ENCODE assay signal across 8 cellular contexts in the genomic region with DNA sequence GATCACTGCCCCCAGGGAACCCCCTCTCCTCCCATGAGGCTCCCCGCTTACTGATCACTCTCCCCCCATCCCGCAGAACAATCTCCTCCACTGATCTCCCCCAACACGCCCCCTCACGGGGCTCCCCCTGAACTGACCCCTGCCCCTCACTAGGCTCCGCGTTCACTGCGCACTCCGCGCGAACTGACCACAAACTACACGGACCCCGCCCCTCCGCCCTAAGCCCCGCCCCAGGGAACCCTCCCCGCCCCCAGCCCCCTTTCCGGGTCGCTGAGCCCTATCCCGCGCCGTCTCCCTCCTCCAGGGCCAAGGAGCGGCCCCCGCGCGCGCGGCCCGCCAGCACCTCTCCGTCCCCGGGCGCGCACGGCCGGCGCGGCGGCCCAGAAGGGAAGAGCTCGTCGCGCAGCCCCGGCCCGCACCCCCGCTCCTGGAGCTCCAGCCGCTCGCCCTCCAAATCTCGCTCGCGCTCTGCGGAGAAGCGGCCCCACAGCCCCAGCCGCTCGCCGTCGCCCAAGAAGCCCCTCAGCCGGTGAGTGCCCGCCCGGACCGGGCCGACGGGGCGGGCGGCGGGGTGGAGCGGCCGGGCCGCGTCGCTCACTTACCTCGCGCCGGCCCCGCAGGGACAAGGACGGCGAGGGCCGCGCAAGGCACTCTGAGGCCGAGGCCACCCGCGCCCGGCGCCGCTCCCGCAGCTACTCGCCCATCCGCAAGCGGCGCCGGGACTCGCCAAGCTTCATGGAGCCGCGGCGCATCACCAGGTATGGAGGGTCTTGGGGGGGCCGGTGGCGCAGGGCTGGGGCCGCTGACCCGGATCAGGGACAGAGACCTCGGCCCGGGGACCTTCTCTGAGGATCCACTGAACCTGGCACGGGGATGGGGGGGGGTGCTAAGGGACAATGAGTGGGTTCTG. TPM values are rescaled to one million over a fixed set of nuclear protein-coding genes. Genes with fewer than 3 reads are reported as not detected.
DNase-seq lines count a peak whose midpoint lies in the region; ATAC-seq, FAIRE-seq and TF ChIP-seq lines count a peak whose summit lies in the region.

No MANE protein-coding gene starts in this region.

- intact Hi-C loops in activated B cell treated with CpG ODN at 0.5 μM for 24 hours (cut with micrococcal nuclease) = no loop called here

- DNase-seq in D721Med (ENCODE audit: insufficient read length, low spot score) = peak; percentile 53
- no peak for DNase-seq in activated B cell treated with CpG ODN at 0.5 μM for 24 hours
- DNase-seq in glutamatergic neuron = peak; percentile 68
- DNase-seq in SIG-M5 treated with dmso at 0.1 percent for 504 hours (lab: John Stamatoyannopoulos, UW; ENCODE audit: unreplicated experiment) = no peak
- DNase-seq in epidermal melanocyte (ENCODE audit: insufficient read length, low spot score) = no peak
- no peak for DNase-seq in RWPE1 (ENCODE audit: low spot score)

- H3K9me3 Mint-ChIP-seq in activated B cell treated with CpG ODN at 0.5 μM for 24 hours (no peaks in the 10 kb centered on the region), glutamatergic neuron (ENCODE audit: unreplicated experiment) (peaks cover 28% of the 10 kb centered on the region)

- no peaks in the 10 kb centered on the region for H3K4me1 ChIP-seq in rectal smooth muscle tissue (ENCODE audit: control insufficient read depth, insufficient read depth, low read length)

- H3K27me3 ChIP-seq in rectal smooth muscle tissue (ENCODE audit: control insufficient read depth, insufficient read depth, low read length) = peaks cover 16% of the 10 kb centered on the region

- no peak for TF ChIP-seq CTCF in D721Med (IDR thresholded peaks at IDR 0.05; ENCODE audit: insufficient read depth, missing control alignments)
- no peak for TF ChIP-seq CTCF in activated B cell treated with CpG ODN at 0.5 μM for 24 hours (IDR thresholded peaks at IDR 0.05)
- no peak for TF ChIP-seq CTCF in glutamatergic neuron (IDR thresholded peaks at IDR 0.05; ENCODE audit: partially characterized antibody, unreplicated experiment)
- TF ChIP-seq CTCF in RWPE1 (conservative IDR thresholded peaks at IDR 0.05; ENCODE audit: low read depth) = no peak

- POLR2A ChIA-PET in activated B cell treated with CpG ODN at 0.5 μM for 24 hours (lab: Charles Lee) = interaction anchor here (0.6 to 0.9 kb wide), 3 partner anchors 26 to 66 kb away, joined by 3 to 14 read pairs (median 6); no protein-coding TSS in a partner anchor
- POLR2A ChIA-PET in RWPE1 (lab: Yijun Ruan, JAX; ENCODE audit: low non-redundant PET) = interaction anchor here (0.7 kb wide), 1 partner anchor 22 kb away, joined by 4 read pairs; no protein-coding TSS in a partner anchor

- no peak for FAIRE-seq in D721Med (lab: Jason Lieb, UNC)

- no peaks in the 10 kb centered on the region for H3K36me3 Mint-ChIP-seq in activated B cell treated with CpG ODN at 0.5 μM for 24 hours (ENCODE audit: low read depth)
- H3K36me3 Mint-ChIP-seq in glutamatergic neuron (ENCODE audit: unreplicated experiment) = no peaks in the 10 kb centered on the region

- H3K27ac Mint-ChIP-seq in activated B cell treated with CpG ODN at 0.5 μM for 24 hours (no peak overlapping the region), glutamatergic neuron (ENCODE audit: unreplicated experiment) (peak overlapping the region; percentile 22)

- H3K27me3 Mint-ChIP-seq in activated B cell treated with CpG ODN at 0.5 μM for 24 hours (peaks cover 38% of the 10 kb centered on the region), glutamatergic neuron (ENCODE audit: unreplicated experiment) (peaks cover 36% of the 10 kb centered on the region)

- H3K4me3 Mint-ChIP-seq in activated B cell treated with CpG ODN at 0.5 μM for 24 hours (peak overlapping the region; percentile 68), glutamatergic neuron (ENCODE audit: unreplicated experiment) (peak overlapping the region; percentile 84)

- CTCF ChIA-PET in activated B cell treated with CpG ODN at 0.5 μM for 24 hours (lab: Charles Lee) (interaction anchor here (1.2 to 1.4 kb wide), 2 partner anchors 9 to 31 kb away, joined by 3 to 6 read pairs; no protein-coding TSS in a partner anchor), RWPE1 (lab: Yijun Ruan, JAX) (interaction anchor here (0.5 to 2.3 kb wide), 8 partner anchors 9 to 104 kb away, joined by 3 to 11 read pairs (median 6); no protein-coding TSS in a partner anchor)

- H3K9ac ChIP-seq in rectal smooth muscle tissue (ENCODE audit: low read length) = no peak overlapping the region

- H3K36me3 ChIP-seq in rectal smooth muscle tissue (ENCODE audit: control insufficient read depth, insufficient read depth, low read length) = no peaks in the 10 kb centered on the region

- ATAC-seq in activated B cell treated with CpG ODN at 0.5 μM for 24 hours (ENCODE audit: low read depth) = peak; percentile 38
- no peak for ATAC-seq in HG03460 (IDR thresholded peaks at IDR 0.05; ENCODE audit: unreplicated experiment)

- peak overlapping the region; percentile 29 for H3K4me3 ChIP-seq in rectal smooth muscle tissue (ENCODE audit: low read length)

- H3K27ac ChIP-seq in rectal smooth muscle tissue (ENCODE audit: low read depth, low read length) (no peak overlapping the region), RWPE1 (no peak overlapping the region; the same call in 1 of the 2 replicates)

- H3K4me1 Mint-ChIP-seq in activated B cell treated with CpG ODN at 0.5 μM for 24 hours (peaks cover 16% of the 10 kb centered on the region), glutamatergic neuron (ENCODE audit: low read depth, unreplicated experiment) (peaks cover 12% of the 10 kb centered on the region)

RNA-seq across cellular contexts. Expression of gene HSPB1, which starts 19.9 kb away (rescaled TPM):
- 63.4 and 65.6 TPM in 2 replicates for total RNA-seq in activated B cell treated with CpG ODN at 0.5 μM for 24 hours
- total RNA-seq in glutamatergic neuron (ENCODE audit: unreplicated experiment) = 50.4 TPM

Comparison
In these comparisons a context has a peak if more than half of its experiments do, and no peak if none do; other contexts are left out.
1. DNase-seq: peak in D721Med (single experiment) and glutamatergic neuron (single experiment); none in activated B cell treated with CpG ODN at 0.5 μM for 24 hours (single experiment), SIG-M5 treated with dmso at 0.1 percent for 504 hours (single experiment), epidermal melanocyte (single experiment) and RWPE1 (single experiment).